ENCODE assay signal across 19 cellular contexts in the genomic region with DNA sequence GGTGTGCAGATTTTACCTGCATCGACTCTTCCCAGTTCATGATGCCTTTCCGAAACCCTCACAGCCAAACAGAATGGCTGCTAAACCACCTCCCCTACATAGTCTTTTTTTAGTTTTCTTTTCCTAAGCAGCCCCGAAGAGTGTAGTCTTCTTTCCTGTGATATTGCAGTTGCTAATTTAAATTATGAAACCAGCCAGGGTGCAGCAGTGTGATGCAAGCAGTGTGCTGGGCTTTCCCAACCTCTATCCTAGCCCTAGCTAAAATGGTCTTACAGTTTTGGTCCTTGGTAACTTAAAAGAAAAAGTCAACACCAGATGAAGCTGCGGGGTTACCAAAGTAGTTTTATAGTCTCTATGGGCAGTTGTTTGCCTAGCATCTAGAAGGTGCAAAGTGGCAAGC.
DNase-seq lines count a peak whose midpoint lies in the region; ATAC-seq, FAIRE-seq and TF ChIP-seq lines count a peak whose summit lies in the region.
"Had no signal": no experiment of that assay in that cellular context is flagged by ENCODE, and none has a peak within 500 bp of the region (broad histone marks: within the 10 kb centered on the region; RNA-seq: fewer than 3 reads in every experiment).

No MANE protein-coding gene starts in this region.

- H3K36me3 ChIP-seq in PC-9 (ENCODE audit: low read depth) (no peaks in the 10 kb centered on the region), mesenchymal stem cell (ENCODE audit: control insufficient read depth in 1 of 2, insufficient read depth in 2 of 2, low read depth in 1 of 2, low read length in 2 of 2) (no peaks in the 10 kb centered on the region)

- no peak for TF ChIP-seq CTCF in PC-9 (conservative IDR thresholded peaks at IDR 0.05)

- peak; percentile 67 to 77 for DNase-seq in AML-193 (lab: John Stamatoyannopoulos, UW)
- DNase-seq in MV-4-11 (lab: John Stamatoyannopoulos, UW), result peak; percentile 15
- no peak for DNase-seq in PC-9
- DNase-seq in mesenchymal stem cell, result no peak
- DNase-seq in H54 (ENCODE audit: insufficient read length, low spot score), result no peak
- DNase-seq in NCI-H1694 (lab: John Stamatoyannopoulos, UW), result no peak
- no peak for DNase-seq in NCI-H69 (lab: John Stamatoyannopoulos, UW)
- DNase-seq: H9, IMR-90, NCI-H1417, NCI-H187, SHP77, SK-N-SH, T-cell had no signal

- H3K4me1 ChIP-seq in PC-9 (replicated peaks; ENCODE audit: insufficient read depth), result peaks cover 73% of the 10 kb centered on the region
- peaks cover 11% of the 10 kb centered on the region for H3K4me1 ChIP-seq in mesenchymal stem cell (ENCODE audit: control insufficient read depth, insufficient read depth, low read depth, low read length)

- FAIRE-seq in H54 (lab: Jason Lieb, UNC), result no peak
- FAIRE-seq: G401.6, GM19239 had no signal

- H3K27me3 ChIP-seq in PC-9 (ENCODE audit: insufficient read depth, low read depth) (no peaks in the 10 kb centered on the region), mesenchymal stem cell (ENCODE audit: control insufficient read depth in 1 of 2, insufficient read depth in 1 of 2, low read length in 2 of 2) (peaks cover 0 to 3% of the 10 kb centered on the region in 2 experiments)

- H3K9me3 ChIP-seq in PC-9 (ENCODE audit: insufficient read depth, low read depth) (no peaks in the 10 kb centered on the region), mesenchymal stem cell (ENCODE audit: control insufficient read depth, low read length) (no peaks in the 10 kb centered on the region)
- H3K9me3 ChIP-seq: SK-N-SH had no signal

- H2BK5ac ChIP-seq in mesenchymal stem cell (ENCODE audit: low read depth, low read length, poor library complexity, severe bottlenecking), result no peak overlapping the region

- no peak overlapping the region for H3K4me3 ChIP-seq in PC-9
- no peak overlapping the region for H3K4me3 ChIP-seq in mesenchymal stem cell (ENCODE audit: insufficient read depth in 1 of 2, low read depth in 1 of 2, low read length in 2 of 2)

- H3K9ac ChIP-seq in mesenchymal stem cell (ENCODE audit: low read length), result no peak overlapping the region
- H3K9ac ChIP-seq: KMS-11, SK-N-SH had no signal

- no peaks in the 10 kb centered on the region for H3K79me1 ChIP-seq in mesenchymal stem cell (replicated peaks; ENCODE audit: low read length, poor library complexity, severe bottlenecking)

- H3K79me2 ChIP-seq in PC-9 (ENCODE audit: low read depth), result no peaks in the 10 kb centered on the region

- no peak overlapping the region for H3K4ac ChIP-seq in mesenchymal stem cell (ENCODE audit: low read depth in 1 of 2, low read length in 2 of 2)

- no peak overlapping the region for H2BK12ac ChIP-seq in mesenchymal stem cell (ENCODE audit: low read length in 2 of 2)

- WGBS in mesenchymal stem cell, result 98% methylated on average over 4 of the region's 4 CpGs

- H3K9me2 ChIP-seq in PC-9 (ENCODE audit: insufficient read depth), result no peaks in the 10 kb centered on the region
- H3K9me2 ChIP-seq: SK-N-SH had no signal

- ATAC-seq in HG03439 (IDR thresholded peaks at IDR 0.05; ENCODE audit: unreplicated experiment), result no peak
- ATAC-seq: T-cell had no signal

- H3K14ac ChIP-seq in mesenchymal stem cell (ENCODE audit: low read length in 2 of 2), result no peak overlapping the region

- H3K18ac ChIP-seq in mesenchymal stem cell (ENCODE audit: low read depth in 1 of 2, low read length in 2 of 2), result no peak overlapping the region

- H3F3A ChIP-seq in PC-9 (ENCODE audit: insufficient read depth, low read depth), result peaks cover 46% of the 10 kb centered on the region

- H2AK5ac ChIP-seq in mesenchymal stem cell (ENCODE audit: low read length, severe bottlenecking), result no peak overlapping the region

- POLR2A ChIA-PET in PC-9 (lab: Charles Lee; ENCODE audit: unreplicated experiment), result interaction anchor here (0.7 kb wide), 1 partner anchor 215 kb away, joined by 7 read pairs; no protein-coding TSS in a partner anchor

- intact Hi-C loops in PC-9 (cut with micrococcal nuclease; ENCODE audit: unreplicated experiment), result no loop called here

- peak overlapping the region; percentile 28 for H2BK15ac ChIP-seq in mesenchymal stem cell (ENCODE audit: low read depth, poor library complexity, severe bottlenecking)

- CTCF ChIA-PET in PC-9 (lab: Charles Lee), result interaction anchor here (0.6 kb wide), 1 partner anchor 246 kb away, joined by 5 read pairs; a partner anchor contains a TSS

- no peak for TF ChIP-seq POLR2A in H54 (IDR thresholded peaks at IDR 0.05; ENCODE audit: low read depth, low read length)

- H4K8ac ChIP-seq in mesenchymal stem cell (ENCODE audit: low read length), result no peak overlapping the region

- H2AFZ ChIP-seq in PC-9 (no peak overlapping the region), mesenchymal stem cell (ENCODE audit: low read depth, low read length) (no peak overlapping the region)

- no TSS peak for BruUV-seq in PC-9 (replicated peaks; lab: Mats Ljungman, UMichigan)

- no peak overlapping the region for H4K91ac ChIP-seq in mesenchymal stem cell (ENCODE audit: low read length)

- no peak overlapping the region for H2BK120ac ChIP-seq in mesenchymal stem cell (ENCODE audit: low read depth, low read length)

- H4K20me1 ChIP-seq in PC-9 (ENCODE audit: insufficient read depth), result no peaks in the 10 kb centered on the region

- H3K27ac ChIP-seq in PC-9, result peak overlapping the region; percentile 95; the same call in 1 of the 2 replicates
- H3K27ac ChIP-seq in mesenchymal stem cell (ENCODE audit: low read length, poor library complexity, severe bottlenecking), result no peak overlapping the region
- H3K27ac ChIP-seq: C4-2B, KMS-11 had no signal

- H3K4me2 ChIP-seq in PC-9 (no peak overlapping the region), mesenchymal stem cell (ENCODE audit: low read length, poor library complexity, severe bottlenecking) (no peak overlapping the region)
- H3K4me2 ChIP-seq: KMS-11, SK-N-SH had no signal

- H3K23ac ChIP-seq in mesenchymal stem cell (ENCODE audit: low read length in 2 of 2), result no peak overlapping the region

Comparison
In these comparisons a context has a peak if more than half of its experiments do, and no peak if none do; other contexts are left out.
1. DNase-seq: peak in AML-193 (2 of 2) and MV-4-11 (single experiment); none in PC-9 (0 of 2), mesenchymal stem cell (single experiment), H54 (single experiment), NCI-H1694 (single experiment) and NCI-H69 (single experiment).